Comparison of ENCODE assay signal across 2 cellular contexts in the genomic region with DNA sequence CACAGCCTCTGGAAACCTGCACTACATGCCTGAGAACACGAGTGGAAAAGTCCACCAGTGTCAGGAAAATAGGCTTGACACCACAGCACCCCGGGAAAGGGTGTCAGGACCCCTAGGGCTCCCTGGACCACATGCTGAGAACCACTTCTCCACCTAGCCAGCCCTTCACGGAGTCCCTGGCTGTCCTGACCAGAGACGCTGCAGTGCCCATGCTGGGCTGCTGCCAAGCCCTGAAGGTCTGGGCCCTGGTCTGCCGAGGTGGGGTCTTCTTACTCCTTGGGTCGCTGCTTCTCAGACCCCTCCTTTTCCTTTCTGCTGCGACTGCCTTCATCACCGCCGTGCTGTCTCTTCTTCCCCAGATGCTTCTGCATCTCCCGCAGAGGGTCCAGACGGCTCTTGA.
TF ChIP-seq lines count a peak whose summit lies in the region.

No MANE protein-coding gene starts in this region.

TF ChIP-seq in HepG2, 621 proteins besides CTCF, POLR2A, EP300 and RAD21:
- TF ChIP-seq TRIM24 (CRISPR knock-in tag; IDR thresholded peaks at IDR 0.05) (no peak), ZNF337 (CRISPR knock-in tag; IDR thresholded peaks at IDR 0.05; ENCODE audit: borderline replicate concordance, low read depth) (no peak), ZSCAN30 (CRISPR knock-in tag; IDR thresholded peaks at IDR 0.05) (no peak), POLR2AphosphoS5 (IDR thresholded peaks at IDR 0.05; ENCODE audit: low read depth, low read length) (peak; percentile 33; the same call in 1 of the 2 replicates), CCDC6 (CRISPR knock-in tag; IDR thresholded peaks at IDR 0.05) (no peak), ZMYM3 (CRISPR knock-in tag; IDR thresholded peaks at IDR 0.05) (no peak), ZNF768 (CRISPR knock-in tag; IDR thresholded peaks at IDR 0.05) (peak; percentile 45; the same call in 1 of the 2 replicates), AGO2 (optimal IDR thresholded peaks at IDR 0.05; ENCODE audit: low read depth, low read length) (peak; percentile 59), BORCS8-MEF2B (CRISPR knock-in tag; IDR thresholded peaks at IDR 0.05) (no peak)
- TF ChIP-seq, protein P1, sequence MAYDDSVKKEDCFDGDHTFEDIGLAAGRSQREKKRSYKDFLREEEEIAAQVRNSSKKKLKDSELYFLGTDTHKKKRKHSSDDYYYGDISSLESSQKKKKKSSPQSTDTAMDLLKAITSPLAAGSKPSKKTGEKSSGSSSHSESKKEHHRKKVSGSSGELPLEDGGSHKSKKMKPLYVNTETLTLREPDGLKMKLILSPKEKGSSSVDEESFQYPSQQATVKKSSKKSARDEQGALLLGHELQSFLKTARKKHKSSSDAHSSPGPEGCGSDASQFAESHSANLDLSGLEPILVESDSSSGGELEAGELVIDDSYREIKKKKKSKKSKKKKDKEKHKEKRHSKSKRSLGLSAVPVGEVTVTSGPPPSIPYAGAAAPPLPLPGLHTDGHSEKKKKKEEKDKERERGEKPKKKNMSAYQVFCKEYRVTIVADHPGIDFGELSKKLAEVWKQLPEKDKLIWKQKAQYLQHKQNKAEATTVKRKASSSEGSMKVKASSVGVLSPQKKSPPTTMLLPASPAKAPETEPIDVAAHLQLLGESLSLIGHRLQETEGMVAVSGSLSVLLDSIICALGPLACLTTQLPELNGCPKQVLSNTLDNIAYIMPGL (CRISPR knock-in tag; IDR thresholded peaks at IDR 0.05; ENCODE audit: borderline replicate concordance in 1 of 2, low read depth in 1 of 2) = no peak
TF ChIP-seq in HepG2: peak in this region for 3.

TF ChIP-seq in GM23338, 12 proteins besides CTCF, POLR2A, EP300 and RAD21:
- no peak for TF ChIP-seq JUNB (IDR thresholded peaks at IDR 0.05; ENCODE audit: unreplicated experiment)
- TF ChIP-seq POLR2AphosphoS5 (IDR thresholded peaks at IDR 0.05; ENCODE audit: low read depth) = peak; percentile 37; the same call in 1 of the 2 replicates
